15 cellular contexts compared by ENCODE assay signal in the genomic region with DNA sequence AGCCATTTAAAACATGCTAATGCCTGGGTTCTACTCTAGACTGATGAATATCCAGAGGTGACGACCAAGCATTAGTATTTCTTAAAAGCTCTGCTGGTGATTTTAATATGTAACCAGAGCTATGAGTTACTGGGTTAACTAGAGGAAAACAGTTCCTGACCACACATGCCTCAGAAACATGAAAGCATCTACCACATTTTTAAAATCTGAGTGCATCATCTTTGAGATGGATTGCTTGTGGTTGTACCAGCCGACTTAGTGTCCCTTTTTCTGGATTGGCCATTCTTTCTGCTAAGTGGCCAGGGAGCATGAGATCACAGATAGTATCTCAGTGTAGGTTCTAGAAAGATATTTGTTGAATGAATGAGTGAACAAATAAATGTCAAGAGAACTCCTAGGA.
DNase-seq lines count a peak whose midpoint lies in the region; FAIRE-seq and TF ChIP-seq lines count a peak whose summit lies in the region.
"Had no signal": no experiment of that assay in that cellular context is flagged by ENCODE, and none has a peak within 500 bp of the region (broad histone marks: within the 10 kb centered on the region; RNA-seq: fewer than 3 reads in every experiment).

No MANE protein-coding gene starts in this region.

- intact Hi-C loops in ascending aorta (cut with DNase I) = no loop called here

- H3K36me3 ChIP-seq in ascending aorta = no peaks in the 10 kb centered on the region
- H3K36me3 ChIP-seq: BLaER1 treated with 17β-estradiol and CSF1 and Interleukin-3, amounts not matched to agents 10 nM and 100 nM had no signal

- FAIRE-seq in RCC 7860 (lab: Jason Lieb, UNC) = peak; percentile 90
- FAIRE-seq: A204.1 had no signal

- no peaks in the 10 kb centered on the region for H3K27me3 ChIP-seq in ascending aorta
- H3K27me3 ChIP-seq: BLaER1 treated with 17β-estradiol and CSF1 and Interleukin-3, amounts not matched to agents 10 nM and 100 nM had no signal

- H3K4me1 ChIP-seq in ascending aorta = no peaks in the 10 kb centered on the region

- no peak overlapping the region for H3K27ac ChIP-seq in ascending aorta
- H3K27ac ChIP-seq: BLaER1 treated with 17β-estradiol and CSF1 and Interleukin-3, amounts not matched to agents 10 nM and 100 nM had no signal

- DNase-seq in AG20443 (ENCODE audit: low spot score) = peak; percentile 29
- peak; percentile 66 for DNase-seq in RCC 7860 (ENCODE audit: low spot score)
- peak; percentile 84 for DNase-seq in kidney tubule cell (ENCODE audit: low spot score)
- no peak for DNase-seq in AG08396 (ENCODE audit: low spot score)
- no peak for DNase-seq in pons (ENCODE audit: low spot score)
- DNase-seq in stimulated activated CD4-positive, alpha-beta T cell treated with anti-CD3 and anti-CD28 coated beads, Interleukin-4, amount 100 ng/mL, for 24 hours = no peak
- DNase-seq in ascending aorta (ENCODE audit: low spot score in 2 of 2) = no peak
- DNase-seq: CD4-positive, CD25-positive, alpha-beta regulatory T cell; DMS53; GF-D8; H7; IMR-90 had no signal

- H3K4me3 ChIP-seq in ascending aorta = no peak overlapping the region
- H3K4me3 ChIP-seq: BLaER1 treated with 17β-estradiol and CSF1 and Interleukin-3, amounts not matched to agents 10 nM and 100 nM; GM23338 had no signal

- no peak for TF ChIP-seq CTCF in ascending aorta (IDR thresholded peaks at IDR 0.05)

- no peaks in the 10 kb centered on the region for H3K9me3 ChIP-seq in ascending aorta
- H3K9me3 ChIP-seq: BLaER1 treated with 17β-estradiol and CSF1 and Interleukin-3, amounts not matched to agents 10 nM and 100 nM had no signal

Comparison
In these comparisons a context has a peak if more than half of its experiments do, and no peak if none do; other contexts are left out.
1. DNase-seq: peak in AG20443 (single experiment), RCC 7860 (single experiment) and kidney tubule cell (single experiment); none in AG08396 (single experiment), pons (single experiment), stimulated activated CD4-positive, alpha-beta T cell treated with anti-CD3 and anti-CD28 coated beads, Interleukin-4, amount 100 ng/mL, for 24 hours (single experiment) and ascending aorta (0 of 2).